In the genomic region with DNA sequence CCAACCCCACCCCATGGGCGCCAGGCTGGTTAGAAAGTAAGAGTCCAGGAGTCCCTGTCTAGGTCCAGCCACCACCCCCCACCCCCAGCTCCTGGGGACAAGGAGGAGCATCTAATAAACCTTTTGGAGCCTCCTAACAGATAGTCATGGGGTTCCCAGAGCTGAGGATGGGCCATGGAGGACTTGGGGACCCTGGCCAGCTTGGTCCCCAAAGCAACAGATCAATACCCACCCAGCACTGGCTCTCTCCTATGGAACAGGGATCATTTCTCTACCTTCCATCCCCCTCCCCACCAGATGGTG, we compare ENCODE assay signal across 9 cellular contexts. TPM values are rescaled to one million over a fixed set of nuclear protein-coding genes. Genes with fewer than 3 reads are reported as not detected.
A peak's percentile ranks its signal among the peaks of the same experiment; 100 is the strongest.
DNase-seq lines count a peak whose midpoint lies in the region; ATAC-seq and TF ChIP-seq lines count a peak whose summit lies in the region.
"Had no signal": no experiment of that assay in that cellular context is flagged by ENCODE, and none has a peak within 500 bp of the region (broad histone marks: within the 10 kb centered on the region; RNA-seq: fewer than 3 reads in every experiment).

No MANE protein-coding gene starts in this region.

- peaks cover 18 to 27% of the 10 kb centered on the region in 2 donors for H3K4me1 ChIP-seq in left lung
- H3K4me1 ChIP-seq in tibial artery: peaks cover 0 to 34% (median 23%) of the 10 kb centered on the region in 4 donors

- H3K27ac ChIP-seq in VCaP (peak overlapping the region; percentile 95), left lung (peak overlapping the region; percentile 56 to 61), tibial artery (peak overlapping the region; percentile 63 to 82)

- H3K36me3 ChIP-seq in left lung (peaks cover 0 to 34% of the 10 kb centered on the region in 2 donors), tibial artery (peaks cover 0 to 67% (median 23%) of the 10 kb centered on the region in 3 donors)

- no peak for DNase-seq in activated T-cell treated with anti-CD3 and anti-CD28 coated beads, Interleukin-2, amount 50 U/mL, for 72 hours
- no peak for DNase-seq in activated T-cell treated with anti-CD3 and anti-CD28 coated beads for 4 hours
- DNase-seq in left lung: no peak
- no peak for DNase-seq in tibial artery
- DNase-seq in superior temporal gyrus (ENCODE audit: extremely low spot score): no peak
- no peak for DNase-seq in central memory CD4-positive, alpha-beta T cell

- H3K4me1 Mint-ChIP-seq in activated T-cell treated with anti-CD3 and anti-CD28 coated beads, Interleukin-2, amount 50 U/mL, for 72 hours (ENCODE audit: low read depth): peaks cover 14% of the 10 kb centered on the region

- no peak for ATAC-seq in activated T-cell treated with anti-CD3 and anti-CD28 coated beads, Interleukin-2, amount 50 U/mL, for 72 hours (replicated peaks in 1 of 2)
- peak; percentile 4 for ATAC-seq in left lung
- no peak for ATAC-seq in HG03354 (IDR thresholded peaks at IDR 0.05; ENCODE audit: poor library complexity, severe bottlenecking, unreplicated experiment)

- no peaks in the 10 kb centered on the region for H3K27me3 Mint-ChIP-seq in activated T-cell treated with anti-CD3 and anti-CD28 coated beads, Interleukin-2, amount 50 U/mL, for 72 hours (ENCODE audit: low read depth)

- no peaks in the 10 kb centered on the region for H3K27me3 ChIP-seq in left lung
- no peaks in the 10 kb centered on the region for H3K27me3 ChIP-seq in tibial artery

- H3K4me3 ChIP-seq in left lung (no peak overlapping the region), tibial artery (peak overlapping the region; percentile 48 to 70)

- no peaks in the 10 kb centered on the region for H3K9me3 ChIP-seq in left lung
- no peaks in the 10 kb centered on the region for H3K9me3 ChIP-seq in tibial artery

- H3K4me3 Mint-ChIP-seq in activated T-cell treated with anti-CD3 and anti-CD28 coated beads, Interleukin-2, amount 50 U/mL, for 72 hours: peak overlapping the region; percentile 84 to 87

- no peaks in the 10 kb centered on the region for H3K36me3 Mint-ChIP-seq in activated T-cell treated with anti-CD3 and anti-CD28 coated beads, Interleukin-2, amount 50 U/mL, for 72 hours (ENCODE audit: insufficient read depth in 2 of 2)

- no peak overlapping the region for H3K27ac Mint-ChIP-seq in activated T-cell treated with anti-CD3 and anti-CD28 coated beads, Interleukin-2, amount 50 U/mL, for 72 hours

- intact Hi-C loops in left lung (cut with DNase I): no loop called here
- intact Hi-C loops in tibial artery (cut with DNase I; ENCODE audit: low total_unique reads): loop anchor here (10.0 kb wide), 2 partner anchors 162 to 618 kb away; a partner anchor contains a TSS

- no peaks in the 10 kb centered on the region for H3K9me3 Mint-ChIP-seq in activated T-cell treated with anti-CD3 and anti-CD28 coated beads, Interleukin-2, amount 50 U/mL, for 72 hours

- no peak for TF ChIP-seq CTCF in VCaP (conservative IDR thresholded peaks at IDR 0.05)
- TF ChIP-seq CTCF in left lung (IDR thresholded peaks at IDR 0.05): no peak
- TF ChIP-seq CTCF in tibial artery (IDR thresholded peaks at IDR 0.05): no peak

RNA-seq across cellular contexts. Expression of a gene that starts 9.4 kb away (rescaled TPM):
- 1 to 10 TPM; 4.7 to 6.4 TPM for total RNA-seq in activated T-cell treated with anti-CD3 and anti-CD28 coated beads, Interleukin-2, amount 50 U/mL, for 72 hours
- total RNA-seq in left lung: 10 to 100 TPM; 48.7 to 56.5 TPM

RNA-seq across cellular contexts. Expression of a gene that starts 10.3 kb away (rescaled TPM):
- 10 to 100 TPM; 19.3 to 19.4 TPM for total RNA-seq in activated T-cell treated with anti-CD3 and anti-CD28 coated beads, Interleukin-2, amount 50 U/mL, for 72 hours
- total RNA-seq in left lung: 10 to 100 TPM; 35.4 to 38.0 TPM

RNA-seq across cellular contexts. Expression of a gene that starts 21.2 kb away (rescaled TPM):
- total RNA-seq in activated T-cell treated with anti-CD3 and anti-CD28 coated beads, Interleukin-2, amount 50 U/mL, for 72 hours: 10 to 100 TPM; 27.2 to 32.8 TPM
- 10 to 100 TPM; 23.1 to 25.6 TPM for total RNA-seq in left lung

RNA-seq across cellular contexts. Expression of a gene that starts 28.2 kb away (rescaled TPM):
- under 1 TPM; 0.19 to 0.46 TPM for total RNA-seq in activated T-cell treated with anti-CD3 and anti-CD28 coated beads, Interleukin-2, amount 50 U/mL, for 72 hours
- total RNA-seq in left lung: 1 to 10 TPM; 4.8 to 9.2 TPM
- total RNA-seq: Daoy had no signal

RNA-seq across cellular contexts. Expression of a gene that starts 30.9 kb away (rescaled TPM):
- 10 to 100 TPM; 86.6 to 96.1 TPM for total RNA-seq in activated T-cell treated with anti-CD3 and anti-CD28 coated beads, Interleukin-2, amount 50 U/mL, for 72 hours
- total RNA-seq in left lung: 10 to 100 TPM; 73.1 to 75.5 TPM

Comparison
In these comparisons a context has a peak if more than half of its experiments do, and no peak if none do; other contexts are left out.
1. H3K4me3 ChIP-seq: peak in tibial artery (2 of 2); none in left lung (0 of 2).
2. RNA of a gene that starts 9.4 kb away (total RNA-seq): 48.7 to 56.5 TPM in left lung; 4.7 to 6.4 TPM in activated T-cell treated with anti-CD3 and anti-CD28 coated beads, Interleukin-2, amount 50 U/mL, for 72 hours; every median in the first group is over 4 times any median in the second.
3. Peak in every context shown above with its lines, with median percentiles within 50 percentile points of each other: H3K27ac ChIP-seq.